1 cellular context compared by ENCODE assay signal in the genomic region with DNA sequence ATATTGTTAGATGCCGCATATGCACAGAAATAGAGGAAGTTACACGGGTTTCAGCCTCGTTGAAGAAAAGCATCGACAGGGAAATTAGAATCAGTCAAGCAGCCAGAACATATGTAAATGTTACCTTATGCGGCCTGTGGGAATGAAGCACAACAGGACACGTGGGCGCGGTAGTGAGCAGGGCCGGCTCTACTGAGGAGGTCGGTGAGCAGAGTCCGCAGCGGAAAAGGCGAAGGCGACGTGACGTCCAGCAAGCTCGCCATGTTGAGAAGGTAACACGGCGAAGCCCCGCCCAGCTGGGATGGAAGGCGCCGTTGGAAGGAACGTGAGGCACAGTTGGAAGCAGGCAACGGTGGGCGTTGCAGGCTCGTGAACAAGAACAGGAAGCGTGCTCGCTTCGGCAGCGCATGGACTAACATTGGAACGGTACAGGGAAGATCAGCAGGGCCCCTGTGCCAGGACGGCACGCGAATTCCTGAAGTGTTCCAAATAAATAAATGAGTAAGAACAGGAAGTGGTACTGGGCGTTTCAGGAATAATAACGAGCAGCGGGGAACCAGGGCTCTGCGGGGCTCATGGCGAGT.
A peak's percentile ranks its signal among the peaks of the same experiment; 100 is the strongest.
TF ChIP-seq lines count a peak whose summit lies in the region.

No MANE protein-coding gene starts in this region.

TF ChIP-seq in K562, 482 proteins besides CTCF, POLR2A, EP300 and RAD21 (continued from another document and continues in another):
- TF ChIP-seq ZKSCAN1 (IDR thresholded peaks at IDR 0.05; ENCODE audit: low read depth, low read length), result no peak
- no peak for TF ChIP-seq ZBTB7A (IDR thresholded peaks at IDR 0.05; ENCODE audit: borderline replicate concordance, control insufficient read depth, low read depth, low read length)
- no peak for TF ChIP-seq TSC22D4 (tag; IDR thresholded peaks at IDR 0.05)
- TF ChIP-seq E2F4 (CRISPR knock-in tag; IDR thresholded peaks at IDR 0.05; ENCODE audit: low read depth), result no peak
- TF ChIP-seq NFYB (IDR thresholded peaks at IDR 0.05; ENCODE audit: extremely low read depth, insufficient read length), result no peak
- TF ChIP-seq PCBP1 (IDR thresholded peaks at IDR 0.05; ENCODE audit: low read depth, low read length, poor library complexity, severe bottlenecking), result no peak
- TF ChIP-seq PBX2 (CRISPR knock-in tag; IDR thresholded peaks at IDR 0.05; ENCODE audit: low read depth), result no peak
- no peak for TF ChIP-seq PBX2 (tag; conservative IDR thresholded peaks at IDR 0.05; ENCODE audit: low read depth)
- TF ChIP-seq RREB1 (CRISPR knock-in tag; IDR thresholded peaks at IDR 0.05), result no peak
- 0 out of 2 replicates have a peak, but pooled peaks have one; percentile 68 for TF ChIP-seq ELF2 (CRISPR knock-in tag; IDR thresholded peaks at IDR 0.05)
- no peak for TF ChIP-seq BCL6 (CRISPR knock-in tag; IDR thresholded peaks at IDR 0.05)
- TF ChIP-seq CEBPB (tag; IDR thresholded peaks at IDR 0.05), result no peak
- no peak for TF ChIP-seq NR3C1 (CRISPR knock-in tag; IDR thresholded peaks at IDR 0.05)
- TF ChIP-seq PHF21A (IDR thresholded peaks at IDR 0.05; ENCODE audit: borderline replicate concordance, low read depth), result no peak
- TF ChIP-seq NONO (IDR thresholded peaks at IDR 0.05; ENCODE audit: low read depth in 2 of 2, low read length in 1 of 2), result no peak
- no peak for TF ChIP-seq ZFP36 (IDR thresholded peaks at IDR 0.05; ENCODE audit: low read depth, low read length, partially characterized antibody)
- no peak for TF ChIP-seq ETV6 (IDR thresholded peaks at IDR 0.05; ENCODE audit: borderline replicate concordance in 1 of 2, low read depth in 2 of 2, low read length in 1 of 2)
- TF ChIP-seq ETV6 (CRISPR knock-in tag; IDR thresholded peaks at IDR 0.05; ENCODE audit: borderline replicate concordance), result peak; percentile 53; the same call in 1 of the 2 replicates
- TF ChIP-seq, protein P1, sequence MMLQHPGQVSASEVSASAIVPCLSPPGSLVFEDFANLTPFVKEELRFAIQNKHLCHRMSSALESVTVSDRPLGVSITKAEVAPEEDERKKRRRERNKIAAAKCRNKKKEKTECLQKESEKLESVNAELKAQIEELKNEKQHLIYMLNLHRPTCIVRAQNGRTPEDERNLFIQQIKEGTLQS (IDR thresholded peaks at IDR 0.05), result no peak
- TF ChIP-seq, protein P1 (CRISPR knock-in tag; conservative IDR thresholded peaks at IDR 0.05), result no peak
- TF ChIP-seq, protein P2, sequence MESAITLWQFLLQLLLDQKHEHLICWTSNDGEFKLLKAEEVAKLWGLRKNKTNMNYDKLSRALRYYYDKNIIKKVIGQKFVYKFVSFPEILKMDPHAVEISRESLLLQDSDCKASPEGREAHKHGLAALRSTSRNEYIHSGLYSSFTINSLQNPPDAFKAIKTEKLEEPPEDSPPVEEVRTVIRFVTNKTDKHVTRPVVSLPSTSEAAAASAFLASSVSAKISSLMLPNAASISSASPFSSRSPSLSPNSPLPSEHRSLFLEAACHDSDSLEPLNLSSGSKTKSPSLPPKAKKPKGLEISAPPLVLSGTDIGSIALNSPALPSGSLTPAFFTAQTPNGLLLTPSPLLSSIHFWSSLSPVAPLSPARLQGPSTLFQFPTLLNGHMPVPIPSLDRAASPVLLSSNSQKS (CRISPR knock-in tag; IDR thresholded peaks at IDR 0.05), result no peak
- no peak; the same call in 1 of the 2 replicates for TF ChIP-seq SMARCA4 (IDR thresholded peaks at IDR 0.05)
- no peak for TF ChIP-seq ZNF668 (CRISPR knock-in tag; IDR thresholded peaks at IDR 0.05)
- TF ChIP-seq, protein P3, sequence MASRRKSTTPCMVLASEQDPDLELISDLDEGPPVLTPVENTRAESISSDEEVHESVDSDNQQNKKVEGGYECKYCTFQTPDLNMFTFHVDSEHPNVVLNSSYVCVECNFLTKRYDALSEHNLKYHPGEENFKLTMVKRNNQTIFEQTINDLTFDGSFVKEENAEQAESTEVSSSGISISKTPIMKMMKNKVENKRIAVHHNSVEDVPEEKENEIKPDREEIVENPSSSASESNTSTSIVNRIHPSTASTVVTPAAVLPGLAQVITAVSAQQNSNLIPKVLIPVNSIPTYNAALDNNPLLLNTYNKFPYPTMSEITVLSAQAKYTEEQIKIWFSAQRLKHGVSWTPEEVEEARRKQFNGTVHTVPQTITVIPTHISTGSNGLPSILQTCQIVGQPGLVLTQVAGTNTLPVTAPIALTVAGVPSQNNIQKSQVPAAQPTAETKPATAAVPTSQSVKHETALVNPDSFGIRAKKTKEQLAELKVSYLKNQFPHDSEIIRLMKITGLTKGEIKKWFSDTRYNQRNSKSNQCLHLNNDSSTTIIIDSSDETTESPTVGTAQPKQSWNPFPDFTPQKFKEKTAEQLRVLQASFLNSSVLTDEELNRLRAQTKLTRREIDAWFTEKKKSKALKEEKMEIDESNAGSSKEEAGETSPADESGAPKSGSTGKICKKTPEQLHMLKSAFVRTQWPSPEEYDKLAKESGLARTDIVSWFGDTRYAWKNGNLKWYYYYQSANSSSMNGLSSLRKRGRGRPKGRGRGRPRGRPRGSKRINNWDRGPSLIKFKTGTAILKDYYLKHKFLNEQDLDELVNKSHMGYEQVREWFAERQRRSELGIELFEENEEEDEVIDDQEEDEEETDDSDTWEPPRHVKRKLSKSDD (conservative IDR thresholded peaks at IDR 0.05; ENCODE audit: low read length), result no peak
- no peak for TF ChIP-seq RB1 (IDR thresholded peaks at IDR 0.05; ENCODE audit: low read depth)
- TF ChIP-seq HNRNPLL (IDR thresholded peaks at IDR 0.05; ENCODE audit: low read depth, low read length, poor library complexity, severe bottlenecking), result peak; percentile 77
- TF ChIP-seq ZNF175 (CRISPR knock-in tag; IDR thresholded peaks at IDR 0.05; ENCODE audit: low read depth), result no peak
- TF ChIP-seq NR1H2 (CRISPR knock-in tag; IDR thresholded peaks at IDR 0.05), result no peak
- TF ChIP-seq ZNF253 (CRISPR knock-in tag; conservative IDR thresholded peaks at IDR 0.05), result no peak
- no peak for TF ChIP-seq HEY1 (CRISPR knock-in tag; IDR thresholded peaks at IDR 0.05; ENCODE audit: borderline replicate concordance)
- TF ChIP-seq MXI1 (IDR thresholded peaks at IDR 0.05; ENCODE audit: low read depth, low read length), result peak; percentile 48; the same call in 1 of the 2 replicates
- no peak for TF ChIP-seq TEAD2 (tag; IDR thresholded peaks at IDR 0.05)
- no peak for TF ChIP-seq DDX20 (tag; IDR thresholded peaks at IDR 0.05; ENCODE audit: low read depth)
- TF ChIP-seq, protein P4, sequence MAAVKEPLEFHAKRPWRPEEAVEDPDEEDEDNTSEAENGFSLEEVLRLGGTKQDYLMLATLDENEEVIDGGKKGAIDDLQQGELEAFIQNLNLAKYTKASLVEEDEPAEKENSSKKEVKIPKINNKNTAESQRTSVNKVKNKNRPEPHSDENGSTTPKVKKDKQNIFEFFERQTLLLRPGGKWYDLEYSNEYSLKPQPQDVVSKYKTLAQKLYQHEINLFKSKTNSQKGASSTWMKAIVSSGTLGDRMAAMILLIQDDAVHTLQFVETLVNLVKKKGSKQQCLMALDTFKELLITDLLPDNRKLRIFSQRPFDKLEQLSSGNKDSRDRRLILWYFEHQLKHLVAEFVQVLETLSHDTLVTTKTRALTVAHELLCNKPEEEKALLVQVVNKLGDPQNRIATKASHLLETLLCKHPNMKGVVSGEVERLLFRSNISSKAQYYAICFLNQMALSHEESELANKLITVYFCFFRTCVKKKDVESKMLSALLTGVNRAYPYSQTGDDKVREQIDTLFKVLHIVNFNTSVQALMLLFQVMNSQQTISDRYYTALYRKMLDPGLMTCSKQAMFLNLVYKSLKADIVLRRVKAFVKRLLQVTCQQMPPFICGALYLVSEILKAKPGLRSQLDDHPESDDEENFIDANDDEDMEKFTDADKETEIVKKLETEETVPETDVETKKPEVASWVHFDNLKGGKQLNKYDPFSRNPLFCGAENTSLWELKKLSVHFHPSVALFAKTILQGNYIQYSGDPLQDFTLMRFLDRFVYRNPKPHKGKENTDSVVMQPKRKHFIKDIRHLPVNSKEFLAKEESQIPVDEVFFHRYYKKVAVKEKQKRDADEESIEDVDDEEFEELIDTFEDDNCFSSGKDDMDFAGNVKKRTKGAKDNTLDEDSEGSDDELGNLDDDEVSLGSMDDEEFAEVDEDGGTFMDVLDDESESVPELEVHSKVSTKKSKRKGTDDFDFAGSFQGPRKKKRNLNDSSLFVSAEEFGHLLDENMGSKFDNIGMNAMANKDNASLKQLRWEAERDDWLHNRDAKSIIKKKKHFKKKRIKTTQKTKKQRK (IDR thresholded peaks at IDR 0.05; ENCODE audit: borderline replicate concordance, low read depth, low read length), result no peak
- TF ChIP-seq ZNF3 (CRISPR knock-in tag; IDR thresholded peaks at IDR 0.05), result no peak
- no peak for TF ChIP-seq ZNF449 (CRISPR knock-in tag; IDR thresholded peaks at IDR 0.05)
- TF ChIP-seq EHMT2 (IDR thresholded peaks at IDR 0.05), result peak; percentile 81; the same call in 1 of the 2 replicates
- no peak for TF ChIP-seq DIDO1 (tag; IDR thresholded peaks at IDR 0.05; ENCODE audit: low read depth)
- no peak for TF ChIP-seq ZNF586 (CRISPR knock-in tag; conservative IDR thresholded peaks at IDR 0.05)
